26 cellular contexts compared by ENCODE assay signal in the genomic region with DNA sequence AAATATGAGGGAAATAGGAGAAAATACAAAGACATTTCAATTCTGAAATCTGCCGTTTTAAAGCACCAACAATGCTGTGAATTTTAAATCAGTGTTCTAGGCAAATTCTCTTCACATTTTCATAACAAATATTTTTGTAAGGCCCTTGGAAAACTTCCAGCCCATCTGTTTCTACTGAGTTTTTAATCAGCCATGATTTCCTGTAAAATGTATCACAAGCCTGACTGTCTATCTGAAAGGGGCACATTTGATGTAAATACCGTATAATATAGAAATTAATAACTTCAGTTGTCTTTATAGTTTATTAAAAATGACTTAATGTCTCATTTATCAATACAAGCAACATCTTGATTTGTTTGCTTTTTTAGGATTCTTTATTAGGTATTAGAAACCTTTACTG.
DNase-seq lines count a peak whose midpoint lies in the region; ATAC-seq, FAIRE-seq and TF ChIP-seq lines count a peak whose summit lies in the region.
"Had no signal": no experiment of that assay in that cellular context is flagged by ENCODE, and none has a peak within 500 bp of the region (broad histone marks: within the 10 kb centered on the region; RNA-seq: fewer than 3 reads in every experiment).

No MANE protein-coding gene starts in this region.

- no peak for TF ChIP-seq POLR2A in endothelial cell of umbilical vein (IDR thresholded peaks at IDR 0.05; ENCODE audit: low read depth, low read length)

- H2BK15ac ChIP-seq in neuronal stem cell (ENCODE audit: low read length) = no peak overlapping the region

- no TSS peak for BruUV-seq in endothelial cell of umbilical vein (replicated peaks; lab: Mats Ljungman, UMichigan)

- H3K4me1 ChIP-seq in endothelial cell of umbilical vein (ENCODE audit: control insufficient read depth, extremely low read depth, insufficient read depth, low read length) (no peaks in the 10 kb centered on the region), neuronal stem cell (ENCODE audit: control insufficient read depth in 2 of 2, insufficient read depth in 1 of 2, low read depth in 1 of 2, low read length in 2 of 2) (no peaks in the 10 kb centered on the region)
- H3K4me1 ChIP-seq: A549, BE2C, SJCRH30 had no signal

- no peak overlapping the region for H2AFZ ChIP-seq in endothelial cell of umbilical vein (ENCODE audit: low read depth, low read length)
- no peak overlapping the region for H2AFZ ChIP-seq in neuronal stem cell (ENCODE audit: low read length)
- H2AFZ ChIP-seq: GM23338 had no signal

- no peak overlapping the region for H3K4ac ChIP-seq in neuronal stem cell (ENCODE audit: low read length)

- H3K27me3 ChIP-seq in endothelial cell of umbilical vein (ENCODE audit: control insufficient read depth in 2 of 2, insufficient read depth in 2 of 2, low read length in 2 of 2) = no peaks in the 10 kb centered on the region
- H3K27me3 ChIP-seq in neuronal stem cell (ENCODE audit: control insufficient read depth in 3 of 3, insufficient read depth in 3 of 3, low read depth in 1 of 3, low read length in 3 of 3) = no peaks in the 10 kb centered on the region
- H3K27me3 ChIP-seq: BE2C, MG63, SJCRH30 had no signal

- no peak overlapping the region for H2BK5ac ChIP-seq in neuronal stem cell (ENCODE audit: low read length)

- H3K9me1 ChIP-seq in endothelial cell of umbilical vein (replicated peaks; ENCODE audit: control insufficient read depth, extremely low read depth, insufficient read depth, low read length) = no peaks in the 10 kb centered on the region

- dilution Hi-C loops in endothelial cell of umbilical vein (cut with MboI; ENCODE audit: extremely low pct_ligation_motif_present, low sequenced_read_pairs) = no loop called here

- H4K91ac ChIP-seq in neuronal stem cell (ENCODE audit: low read depth, low read length, poor library complexity) = no peak overlapping the region

- H3K27ac ChIP-seq in SK-N-MC = peak overlapping the region; percentile 94
- no peak overlapping the region for H3K27ac ChIP-seq in endothelial cell of umbilical vein (ENCODE audit: insufficient read depth, low read depth, low read length)
- H3K27ac ChIP-seq in neuronal stem cell (replicated peaks; ENCODE audit: low read length) = no peak overlapping the region
- H3K27ac ChIP-seq: A549, SJCRH30 had no signal

- CTCF ChIA-PET in endothelial cell of umbilical vein (lab: Charles Lee) = no interaction called here

- POLR2A ChIA-PET in endothelial cell of umbilical vein (lab: Charles Lee) = no interaction called here

- in situ Hi-C loops in G401 (cut with HindIII; ENCODE audit: low sequenced_read_pairs) = no loop called here

- no peaks in the 10 kb centered on the region for H3K36me3 ChIP-seq in SK-N-MC (ENCODE audit: insufficient read depth, low read length)
- H3K36me3 ChIP-seq in endothelial cell of umbilical vein (ENCODE audit: control insufficient read depth in 2 of 2, extremely low read depth in 1 of 2, insufficient read depth in 2 of 2, low read length in 2 of 2) = no peaks in the 10 kb centered on the region
- no peaks in the 10 kb centered on the region for H3K36me3 ChIP-seq in neuronal stem cell (replicated peaks in 1 of 2; ENCODE audit: control insufficient read depth in 2 of 2, insufficient read depth in 2 of 2, low read length in 2 of 2)
- H3K36me3 ChIP-seq: BE2C, MG63, SJCRH30 had no signal

- H3K4me1 Mint-ChIP-seq in stimulated activated naive CD8-positive, alpha-beta T cell treated with anti-CD3 and anti-CD28 coated beads, Interleukin-15, amount 100 ng/mL, for 72 hours = no peaks in the 10 kb centered on the region
- H3K4me1 Mint-ChIP-seq: CD14-positive monocyte; CD8-positive, alpha-beta memory T cell had no signal

- H3K4me3 ChIP-seq in SK-N-MC (peak overlapping the region; percentile 63), endothelial cell of umbilical vein (replicated peaks in 1 of 3; ENCODE audit: insufficient read depth in 1 of 3, low read depth in 1 of 3, low read length in 3 of 3) (no peak overlapping the region), neuronal stem cell (ENCODE audit: low read length in 2 of 2) (no peak overlapping the region)
- H3K4me3 ChIP-seq: A549, GM23338, MG63, SJCRH30 had no signal

- no peak overlapping the region for H3K27ac Mint-ChIP-seq in stimulated activated naive CD8-positive, alpha-beta T cell treated with anti-CD3 and anti-CD28 coated beads, Interleukin-15, amount 100 ng/mL, for 72 hours
- H3K27ac Mint-ChIP-seq: CD14-positive monocyte; CD8-positive, alpha-beta memory T cell; GM23338; H9 had no signal

- no peaks in the 10 kb centered on the region for H4K20me1 ChIP-seq in endothelial cell of umbilical vein (replicated peaks; ENCODE audit: control insufficient read depth, extremely low read depth, insufficient read depth, low read length)

- no peaks in the 10 kb centered on the region for H3K27me3 Mint-ChIP-seq in stimulated activated naive CD8-positive, alpha-beta T cell treated with anti-CD3 and anti-CD28 coated beads, Interleukin-15, amount 100 ng/mL, for 72 hours
- H3K27me3 Mint-ChIP-seq: CD8-positive, alpha-beta memory T cell had no signal

- H2AK5ac ChIP-seq in neuronal stem cell (ENCODE audit: low read depth, low read length) = no peak overlapping the region

- WGBS in neuronal stem cell (ENCODE audit: extremely low coverage in 2 of 2, insufficient read length in 2 of 2, insufficient replicate concordance in 1 of 2), 2 donors = no CpG with 5 or more reads among the region's 2 CpGs

- intact Hi-C loops in endothelial cell of umbilical vein (cut with micrococcal nuclease) = no loop called here

- H3K14ac ChIP-seq in neuronal stem cell (ENCODE audit: low read length) = no peak overlapping the region

- H4K8ac ChIP-seq in neuronal stem cell (ENCODE audit: low read depth, low read length) = no peak overlapping the region

- no peak for TF ChIP-seq CTCF in endothelial cell of umbilical vein (IDR thresholded peaks at IDR 0.05; ENCODE audit: extremely low read depth in 1 of 2, insufficient read depth in 1 of 2, low read depth in 1 of 2, low read length in 2 of 2)

- H3K9me3 ChIP-seq in SK-N-MC (ENCODE audit: low read depth, low read length) (no peaks in the 10 kb centered on the region; the same call in 1 of the 2 replicates), endothelial cell of umbilical vein (replicated peaks; ENCODE audit: control insufficient read depth, insufficient read depth, low read length) (no peaks in the 10 kb centered on the region), neuronal stem cell (replicated peaks in 1 of 2; ENCODE audit: control insufficient read depth in 2 of 2, insufficient read depth in 1 of 2, low read depth in 1 of 2, low read length in 2 of 2) (no peaks in the 10 kb centered on the region)
- H3K9me3 ChIP-seq: A549, BE2C, MG63, SJCRH30 had no signal

- H3K23ac ChIP-seq in neuronal stem cell (ENCODE audit: low read depth, low read length, poor library complexity) = no peak overlapping the region

- ATAC-seq in stimulated activated naive CD8-positive, alpha-beta T cell treated with anti-CD3 and anti-CD28 coated beads, Interleukin-15, amount 100 ng/mL, for 72 hours = no peak
- ATAC-seq: A549, GM23338 had no signal

- H3K79me2 ChIP-seq in endothelial cell of umbilical vein (ENCODE audit: control insufficient read depth, insufficient read depth, low read length) = no peaks in the 10 kb centered on the region

- H3K18ac ChIP-seq in neuronal stem cell (ENCODE audit: low read length) = no peak overlapping the region

- no peak overlapping the region for H3K4me3 Mint-ChIP-seq in stimulated activated naive CD8-positive, alpha-beta T cell treated with anti-CD3 and anti-CD28 coated beads, Interleukin-15, amount 100 ng/mL, for 72 hours
- H3K4me3 Mint-ChIP-seq: CD14-positive monocyte; CD8-positive, alpha-beta memory T cell; GM23338; H9 had no signal

- peak overlapping the region; percentile 51 for H3K9ac ChIP-seq in SK-N-MC (ENCODE audit: insufficient read length)
- no peak overlapping the region for H3K9ac ChIP-seq in endothelial cell of umbilical vein (replicated peaks; ENCODE audit: extremely low read depth, insufficient read depth, low read length)
- no peak overlapping the region for H3K9ac ChIP-seq in neuronal stem cell (ENCODE audit: low read depth, low read length, poor library complexity)

- no peak for FAIRE-seq in endothelial cell of umbilical vein (lab: Jason Lieb, UNC)
- FAIRE-seq: A549, HTR-8/SVneo, RCC 7860 had no signal

- DNase-seq in G401 (ENCODE audit: low spot score) (peak; percentile 25), SK-N-MC (ENCODE audit: low read depth, low spot score) (peak; percentile 99), endothelial cell of umbilical vein (ENCODE audit: low read depth, low spot score) (peak; percentile 18), myocyte (ENCODE audit: low read depth) (peak; percentile 18), AG20443 (ENCODE audit: low spot score) (no peak), A172 (ENCODE audit: low spot score) (no peak), neuronal stem cell (ENCODE audit: low spot score) (no peak)
- DNase-seq in stimulated activated naive CD8-positive, alpha-beta T cell treated with anti-CD3 and anti-CD28 coated beads, Interleukin-15, amount 100 ng/mL, for 72 hours = no peak
- DNase-seq: BE2C; CD8-positive, alpha-beta memory T cell; DMS 273 treated with DMSO at 0.1 percent for 48 hours; DMS79; H9; KBM-7; MG63; NCI-H187 treated with DMSO at 0.1 percent for 48 hours; NCI-H2171 treated with DMSO at 0.1 percent for 48 hours; NCI-H345; NCI-H524; NCI-H774; SJCRH30 had no signal

- no peaks in the 10 kb centered on the region for H3K79me1 ChIP-seq in neuronal stem cell (ENCODE audit: low read depth, low read length)

- H3K4me2 ChIP-seq in endothelial cell of umbilical vein (ENCODE audit: insufficient read depth, low read length) (no peak overlapping the region), neuronal stem cell (ENCODE audit: insufficient read depth, low read length, poor library complexity, severe bottlenecking) (no peak overlapping the region)
- H3K4me2 ChIP-seq: A549, GM23338 had no signal

- no peak overlapping the region for H2BK12ac ChIP-seq in neuronal stem cell (ENCODE audit: low read length)

- peaks cover 19 to 27% of the 10 kb centered on the region in 2 donors for H3K9me3 Mint-ChIP-seq in stimulated activated naive CD8-positive, alpha-beta T cell treated with anti-CD3 and anti-CD28 coated beads, Interleukin-15, amount 100 ng/mL, for 72 hours

- H2BK120ac ChIP-seq in neuronal stem cell (ENCODE audit: low read depth, low read length) = no peak overlapping the region

TF ChIP-seq in endothelial cell of umbilical vein, 7 proteins besides CTCF, POLR2A, EP300 and RAD21 (continues in another document):
- no peak for TF ChIP-seq FOS (IDR thresholded peaks at IDR 0.05; ENCODE audit: borderline replicate concordance, insufficient read depth, low read length)
- TF ChIP-seq MAX (IDR thresholded peaks at IDR 0.05; ENCODE audit: insufficient read depth, insufficient read length) = no peak
- TF ChIP-seq JUN (IDR thresholded peaks at IDR 0.05; ENCODE audit: borderline replicate concordance, insufficient read depth, insufficient read length, low read depth) = no peak
- TF ChIP-seq GATA2 (IDR thresholded peaks at IDR 0.05; ENCODE audit: insufficient read depth, insufficient read length, low read depth, low read length) = no peak
- no peak for TF ChIP-seq EZH2 (IDR thresholded peaks at IDR 0.05; ENCODE audit: borderline replicate concordance, low read depth, low read length, severe bottlenecking)

Comparison
In these comparisons a context has a peak if more than half of its experiments do, and no peak if none do; other contexts are left out.
1. DNase-seq: peak in G401 (single experiment), SK-N-MC (single experiment), endothelial cell of umbilical vein (single experiment) and myocyte (single experiment); none in AG20443 (single experiment), A172 (single experiment), stimulated activated naive CD8-positive, alpha-beta T cell treated with anti-CD3 and anti-CD28 coated beads, Interleukin-15, amount 100 ng/mL, for 72 hours (0 of 2) and neuronal stem cell (single experiment).